Comparison of ENCODE assay signal across 8 cellular contexts in the genomic region with DNA sequence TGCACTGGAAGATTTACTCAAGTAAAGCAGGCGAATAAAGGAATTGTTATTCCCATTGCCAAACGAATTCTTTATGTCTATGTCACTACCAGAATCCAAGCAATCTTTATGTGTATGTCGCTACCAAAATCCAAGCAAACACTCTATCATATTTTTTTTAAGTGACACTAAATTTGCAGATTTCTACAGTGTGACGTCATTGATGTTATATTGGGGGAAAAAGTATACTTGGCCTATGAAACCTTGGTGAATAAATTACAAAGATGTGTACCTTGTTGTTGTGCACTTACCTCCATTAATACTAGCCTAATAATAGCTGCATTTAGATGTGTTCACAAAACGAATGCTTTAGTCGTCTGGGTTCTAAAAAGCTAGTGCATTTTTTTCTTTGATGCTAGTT. TPM values are rescaled to one million over a fixed set of nuclear protein-coding genes. Genes with fewer than 3 reads are reported as not detected.
A peak's percentile ranks its signal among the peaks of the same experiment; 100 is the strongest.
DNase-seq lines count a peak whose midpoint lies in the region; ATAC-seq and TF ChIP-seq lines count a peak whose summit lies in the region.

No MANE protein-coding gene starts in this region.

- 61 to 75% methylated on average over 2 to 5 of the region's 6 CpGs for WGBS in mesodermal cell (ENCODE audit: insufficient coverage in 2 of 2), 2 experiments
- WGBS in esophagus muscularis mucosa, result 49% methylated on average over 6 of the region's 6 CpGs

- H3K9ac ChIP-seq in BLaER1 (peak overlapping the region; percentile 71; the same call in 1 of the 2 replicates), HUES48 (ENCODE audit: low read depth, low read length) (peak overlapping the region; percentile 81), adipocyte (ENCODE audit: low read length) (peak overlapping the region; percentile 18)

- ATAC-seq in GM18868 (IDR thresholded peaks at IDR 0.05; ENCODE audit: unreplicated experiment), result no peak
- ATAC-seq in GM21717 (IDR thresholded peaks at IDR 0.05; ENCODE audit: unreplicated experiment), result no peak
- no peak for ATAC-seq in GM21447 (IDR thresholded peaks at IDR 0.05; ENCODE audit: unreplicated experiment)

- no peaks in the 10 kb centered on the region for H3K9me3 ChIP-seq in BLaER1
- H3K9me3 ChIP-seq in HUES48 (ENCODE audit: control insufficient read depth, insufficient read depth, low read length), result no peaks in the 10 kb centered on the region
- no peaks in the 10 kb centered on the region for H3K9me3 ChIP-seq in adipocyte (ENCODE audit: control insufficient read depth, low read length)
- H3K9me3 ChIP-seq in mesodermal cell (ENCODE audit: control insufficient read depth, low read length), result no peaks in the 10 kb centered on the region
- H3K9me3 ChIP-seq in esophagus muscularis mucosa, result no peaks in the 10 kb centered on the region

- H3K4me3 ChIP-seq in BLaER1, result peak overlapping the region; percentile 72
- peak overlapping the region; percentile 92 for H3K4me3 ChIP-seq in HUES48 (ENCODE audit: low read depth, low read length)
- H3K4me3 ChIP-seq in adipocyte (ENCODE audit: low read length), result peak overlapping the region; percentile 97
- peak overlapping the region; percentile 76 for H3K4me3 ChIP-seq in mesodermal cell (ENCODE audit: extremely low read depth, insufficient read depth, low read length, poor library complexity, severe bottlenecking)
- H3K4me3 ChIP-seq in esophagus muscularis mucosa, result no peak overlapping the region

- H3K36me3 ChIP-seq in BLaER1 (no peaks in the 10 kb centered on the region; the same call in 1 of the 2 replicates), HUES48 (ENCODE audit: control insufficient read depth, insufficient read depth, low read length) (peaks cover 46% of the 10 kb centered on the region), adipocyte (ENCODE audit: control insufficient read depth, insufficient read depth, low read length, severe bottlenecking) (no peaks in the 10 kb centered on the region), mesodermal cell (ENCODE audit: control insufficient read depth, insufficient read depth, low read length) (peaks cover 28% of the 10 kb centered on the region), esophagus muscularis mucosa (no peaks in the 10 kb centered on the region)

- H4K20me1 ChIP-seq in BLaER1, result no peaks in the 10 kb centered on the region

- TF ChIP-seq EP300 in esophagus muscularis mucosa (IDR thresholded peaks at IDR 0.05), result no peak

- H3K27me3 ChIP-seq in BLaER1 (no peaks in the 10 kb centered on the region), HUES48 (ENCODE audit: control insufficient read depth, insufficient read depth, low read length) (no peaks in the 10 kb centered on the region), adipocyte (replicated peaks; ENCODE audit: control insufficient read depth, insufficient read depth, low read length) (no peaks in the 10 kb centered on the region), esophagus muscularis mucosa (no peaks in the 10 kb centered on the region)

- intact Hi-C loops in esophagus muscularis mucosa (cut with DNase I), result loop anchor here (2.0 kb wide), 1 partner anchor 59 kb away; a partner anchor contains a TSS

- no peak for TF ChIP-seq POLR2A in esophagus muscularis mucosa (IDR thresholded peaks at IDR 0.05; ENCODE audit: low read depth)

- H3K27ac ChIP-seq in BLaER1 (no peak overlapping the region), HUES48 (ENCODE audit: low read depth, low read length) (peak overlapping the region; percentile 97), mesodermal cell (ENCODE audit: low read depth, low read length, severe bottlenecking) (no peak overlapping the region), esophagus muscularis mucosa (replicated peaks in 1 of 4) (no peak overlapping the region)

- no peak for DNase-seq in adipocyte (ENCODE audit: low read depth)
- DNase-seq in esophagus muscularis mucosa (ENCODE audit: extremely low spot score), result no peak

- H3K4me2 ChIP-seq in BLaER1, result peak overlapping the region; percentile 71

- H3K4me1 ChIP-seq in BLaER1 (peaks cover 26% of the 10 kb centered on the region), HUES48 (ENCODE audit: control insufficient read depth, insufficient read depth, low read length) (peaks cover 7% of the 10 kb centered on the region; the same call in 1 of the 2 replicates), adipocyte (ENCODE audit: control insufficient read depth, insufficient read depth, low read length) (peaks cover 12% of the 10 kb centered on the region), mesodermal cell (ENCODE audit: control insufficient read depth, insufficient read depth, low read length, poor library complexity, severe bottlenecking) (peaks cover 10% of the 10 kb centered on the region), esophagus muscularis mucosa (peaks cover 10 to 16% (median 14%) of the 10 kb centered on the region in 4 donors)

- TF ChIP-seq CTCF in esophagus muscularis mucosa (IDR thresholded peaks at IDR 0.05), result no peak

RNA-seq across cellular contexts. Expression of a gene that starts 1.0 kb away (rescaled TPM):
- polyA plus RNA-seq in mesodermal cell (2013, experiment 1 of 2), result 36.5 TPM
- polyA plus RNA-seq in mesodermal cell (2013, experiment 2 of 2), result 44.6 TPM
- 1 to 10 TPM in 1 of 4 donors, under 1 TPM in 1, not detected in 2; 0.83 to 1.6 TPM for total RNA-seq in esophagus muscularis mucosa

RNA-seq across cellular contexts. Expression of a gene that starts 58.1 kb away (rescaled TPM):
- polyA plus RNA-seq in mesodermal cell (2013, experiment 1 of 2), result 10.0 TPM
- 10.3 TPM for polyA plus RNA-seq in mesodermal cell (2013, experiment 2 of 2)
- total RNA-seq in esophagus muscularis mucosa, result 1 to 10 TPM; 2.1 to 3.7 (median 2.1) TPM

Comparison
In these comparisons a context has a peak if more than half of its experiments do, and no peak if none do; other contexts are left out.
1. H3K4me3 ChIP-seq: peak in BLaER1 (single experiment), HUES48 (single experiment), adipocyte (single experiment) and mesodermal cell (single experiment); none in esophagus muscularis mucosa (0 of 4).
2. H3K9ac ChIP-seq: peak in every context shown above with its lines; median percentile 81 in HUES48; 71 in BLaER1; 18 in adipocyte.